ENCODE assay signal across 1 cellular context in genomic region chr12:11601647-11602046, GRCh38.
TF ChIP-seq lines count a peak whose summit lies in the region.

No MANE protein-coding gene starts in this region.

TF ChIP-seq in IMR-90, 13 proteins besides CTCF, POLR2A, EP300 and RAD21:
- no peak for TF ChIP-seq NFE2L2 (IDR thresholded peaks at IDR 0.05; ENCODE audit: low read depth, low read length)
- TF ChIP-seq RFX5 (IDR thresholded peaks at IDR 0.05; ENCODE audit: low read depth, low read length), result no peak
- TF ChIP-seq MAZ (IDR thresholded peaks at IDR 0.05; ENCODE audit: borderline replicate concordance, low read depth, low read length), result no peak
- TF ChIP-seq FOS (IDR thresholded peaks at IDR 0.05; ENCODE audit: low read depth, low read length), result no peak
- TF ChIP-seq CHD1 (IDR thresholded peaks at IDR 0.05; ENCODE audit: low read depth, low read length), result no peak
- no peak for TF ChIP-seq ELK1 (IDR thresholded peaks at IDR 0.05; ENCODE audit: borderline replicate concordance, low read depth, low read length)
- no peak for TF ChIP-seq MAFK (IDR thresholded peaks at IDR 0.05; ENCODE audit: low read depth, low read length)
- TF ChIP-seq SMC3 (IDR thresholded peaks at IDR 0.05; ENCODE audit: low read depth, low read length), result no peak
- no peak for TF ChIP-seq BHLHE40 (IDR thresholded peaks at IDR 0.05; ENCODE audit: low read depth, low read length)
- TF ChIP-seq USF2 (IDR thresholded peaks at IDR 0.05; ENCODE audit: low read depth, low read length), result no peak
- TF ChIP-seq MXI1 (IDR thresholded peaks at IDR 0.05; ENCODE audit: borderline replicate concordance, low read depth, low read length), result no peak
- no peak for TF ChIP-seq RCOR1 (IDR thresholded peaks at IDR 0.05; ENCODE audit: insufficient replicate concordance, low read length)
- TF ChIP-seq CEBPB (IDR thresholded peaks at IDR 0.05; ENCODE audit: low read depth, low read length), result no peak
